In genomic region chr2:26054598-26055348, GRCh38 we compare ENCODE assay signal across 24 cellular contexts. TPM values are rescaled to one million over a fixed set of nuclear protein-coding genes. Genes with fewer than 3 reads are reported as not detected.
DNase-seq lines count a peak whose midpoint lies in the region; ATAC-seq and TF ChIP-seq lines count a peak whose summit lies in the region.
"Had no signal": no experiment of that assay in that cellular context is flagged by ENCODE, and none has a peak within 500 bp of the region (broad histone marks: within the 10 kb centered on the region; RNA-seq: fewer than 3 reads in every experiment).

No MANE protein-coding gene starts in this region.

- H3K4me1 Mint-ChIP-seq in natural killer cell (peaks cover 62 to 68% of the 10 kb centered on the region in 2 donors), T-helper 17 cell (peaks cover 46% of the 10 kb centered on the region)
- H3K4me1 Mint-ChIP-seq in natural killer cell treated with Interleukin-12 subunit alpha and Interleukin-12 subunit beta and Interleukin-15 and Interleukin-18, amount 100 ng/mL, for 72 hours (ENCODE audit: low read depth in 2 of 2) = peaks cover 43 to 51% of the 10 kb centered on the region in 2 donors
- H3K4me1 Mint-ChIP-seq in stimulated activated naive B cell treated with anti-CD40 and anti-IgM and Interleukin-4, amounts not matched to agents 10 μg/mL and 1 μg/mL and 100 μg/mL, for 72 hours = peaks cover 19 to 72% of the 10 kb centered on the region in 2 donors

- 71 to 75% methylated on average over 3 to 4 of the region's 4 CpGs for WGBS in transverse colon (ENCODE audit: low coverage in 1 of 2), 2 donors

- H3K27me3 Mint-ChIP-seq in natural killer cell (ENCODE audit: low read depth in 2 of 2) = no peaks in the 10 kb centered on the region
- no peaks in the 10 kb centered on the region for H3K27me3 Mint-ChIP-seq in natural killer cell treated with Interleukin-12 subunit alpha and Interleukin-12 subunit beta and Interleukin-15 and Interleukin-18, amount 100 ng/mL, for 72 hours
- H3K27me3 Mint-ChIP-seq in T-helper 17 cell = no peaks in the 10 kb centered on the region
- H3K27me3 Mint-ChIP-seq in stimulated activated naive B cell treated with anti-CD40 and anti-IgM and Interleukin-4, amounts not matched to agents 10 μg/mL and 1 μg/mL and 100 μg/mL, for 72 hours = no peaks in the 10 kb centered on the region
- H3K27me3 Mint-ChIP-seq: activated naive CD8-positive, alpha-beta T cell treated with anti-CD3 and anti-CD28 coated beads for 36 hours; stimulated activated memory B cell treated with anti-CD40 and anti-IgM and Interleukin-4, amounts not matched to agents 10 μg/mL and 1 μg/mL and 100 μg/mL, for 72 hours had no signal

- TF ChIP-seq POLR2A in GM18505 (IDR thresholded peaks at IDR 0.05; ENCODE audit: borderline replicate concordance, extremely low read depth, insufficient read depth, insufficient read length) = no peak
- TF ChIP-seq POLR2A in transverse colon (IDR thresholded peaks at IDR 0.05) = no peak

- no peaks in the 10 kb centered on the region for H3K36me3 ChIP-seq in transverse colon
- H3K36me3 ChIP-seq: vagina had no signal

- H3K27ac Mint-ChIP-seq in natural killer cell = no peak overlapping the region
- H3K27ac Mint-ChIP-seq in natural killer cell treated with Interleukin-12 subunit alpha and Interleukin-12 subunit beta and Interleukin-15 and Interleukin-18, amount 100 ng/mL, for 72 hours = no peak overlapping the region
- H3K27ac Mint-ChIP-seq in T-helper 17 cell = no peak overlapping the region
- no peak overlapping the region for H3K27ac Mint-ChIP-seq in stimulated activated naive B cell treated with anti-CD40 and anti-IgM and Interleukin-4, amounts not matched to agents 10 μg/mL and 1 μg/mL and 100 μg/mL, for 72 hours
- H3K27ac Mint-ChIP-seq: activated naive CD8-positive, alpha-beta T cell treated with anti-CD3 and anti-CD28 coated beads for 36 hours; stimulated activated memory B cell treated with anti-CD40 and anti-IgM and Interleukin-4, amounts not matched to agents 10 μg/mL and 1 μg/mL and 100 μg/mL, for 72 hours had no signal

- no peak overlapping the region for H3K4me3 ChIP-seq in transverse colon
- H3K4me3 ChIP-seq: BLaER1, left lung, vagina had no signal

- no peak for DNase-seq in natural killer cell
- no peak for DNase-seq in natural killer cell treated with Interleukin-12 subunit alpha and Interleukin-12 subunit beta and Interleukin-15 and Interleukin-18, amount 100 ng/mL, for 72 hours (ENCODE audit: low spot score)
- DNase-seq in T-helper 17 cell = no peak
- peak; percentile 22 for DNase-seq in fibroblast of peridontal ligament (ENCODE audit: extremely low read depth)
- DNase-seq in stimulated activated naive B cell treated with anti-CD40 and anti-IgM and Interleukin-4, amounts not matched to agents 10 μg/mL and 1 μg/mL and 100 μg/mL, for 72 hours = no peak
- no peak for DNase-seq in transverse colon
- DNase-seq in kidney glomerular epithelial cell (lab: John Stamatoyannopoulos, UW) = no peak
- DNase-seq: activated CD4-positive, alpha-beta T cell treated with anti-CD3 and anti-CD28 coated beads, Interleukin-2, amount 50 U/mL, for 48 hours; activated effector memory CD4-positive, alpha-beta T cell treated with Interleukin-2 at 50 U/mL for 16 hours; activated naive CD8-positive, alpha-beta T cell treated with anti-CD3 and anti-CD28 coated beads for 36 hours; activated T-cell treated with anti-CD3 and anti-CD28 coated beads for 4 hours; foreskin keratinocyte; HCEC 1CT; left lung; NCI-H187; NCI-H526 treated with DMSO at 0.1 percent for 48 hours; retina; stimulated activated CD4-positive, alpha-beta T cell treated with anti-CD3 and anti-CD28 coated beads, Interleukin-2, amount 100 ng/mL, for 48 hours had no signal

- in situ Hi-C loops in transverse colon (cut with MboI; ENCODE audit: low pct_ligation_motif_present in 1 of 4, low pct_unique_long_range_greater_than_20kb in 1 of 4, low sequenced_read_pairs in 3 of 4) = no loop called here

- ATAC-seq in natural killer cell (peak; percentile 60 to 68 (median 61)), T-helper 17 cell (peak; percentile 45), GM18505 (IDR thresholded peaks at IDR 0.05; ENCODE audit: unreplicated experiment) (no peak)
- ATAC-seq in natural killer cell treated with Interleukin-12 subunit alpha and Interleukin-12 subunit beta and Interleukin-15 and Interleukin-18, amount 100 ng/mL, for 72 hours = no peak
- ATAC-seq in stimulated activated naive B cell treated with anti-CD40 and anti-IgM and Interleukin-4, amounts not matched to agents 10 μg/mL and 1 μg/mL and 100 μg/mL, for 72 hours (replicated peaks) = peak; percentile 46 to 47
- ATAC-seq: foreskin keratinocyte; left lung; stimulated activated memory B cell treated with anti-CD40 and anti-IgM and Interleukin-4, amounts not matched to agents 10 μg/mL and 1 μg/mL and 100 μg/mL, for 72 hours; WTC11 had no signal

- no peak overlapping the region for H3K4me3 Mint-ChIP-seq in natural killer cell
- no peak overlapping the region for H3K4me3 Mint-ChIP-seq in natural killer cell treated with Interleukin-12 subunit alpha and Interleukin-12 subunit beta and Interleukin-15 and Interleukin-18, amount 100 ng/mL, for 72 hours
- no peak overlapping the region for H3K4me3 Mint-ChIP-seq in T-helper 17 cell
- no peak overlapping the region for H3K4me3 Mint-ChIP-seq in stimulated activated naive B cell treated with anti-CD40 and anti-IgM and Interleukin-4, amounts not matched to agents 10 μg/mL and 1 μg/mL and 100 μg/mL, for 72 hours
- H3K4me3 Mint-ChIP-seq: activated naive CD8-positive, alpha-beta T cell treated with anti-CD3 and anti-CD28 coated beads for 36 hours; stimulated activated memory B cell treated with anti-CD40 and anti-IgM and Interleukin-4, amounts not matched to agents 10 μg/mL and 1 μg/mL and 100 μg/mL, for 72 hours; WTC11 had no signal

- H3K9me3 Mint-ChIP-seq in natural killer cell = no peaks in the 10 kb centered on the region
- no peaks in the 10 kb centered on the region for H3K9me3 Mint-ChIP-seq in natural killer cell treated with Interleukin-12 subunit alpha and Interleukin-12 subunit beta and Interleukin-15 and Interleukin-18, amount 100 ng/mL, for 72 hours
- H3K9me3 Mint-ChIP-seq in stimulated activated naive B cell treated with anti-CD40 and anti-IgM and Interleukin-4, amounts not matched to agents 10 μg/mL and 1 μg/mL and 100 μg/mL, for 72 hours = no peaks in the 10 kb centered on the region
- H3K9me3 Mint-ChIP-seq: activated naive CD8-positive, alpha-beta T cell treated with anti-CD3 and anti-CD28 coated beads for 36 hours; stimulated activated memory B cell treated with anti-CD40 and anti-IgM and Interleukin-4, amounts not matched to agents 10 μg/mL and 1 μg/mL and 100 μg/mL, for 72 hours; WTC11 had no signal

- H3K9me3 ChIP-seq in T-helper 17 cell (ENCODE audit: control insufficient read depth, low read length, poor library complexity, severe bottlenecking) (no peaks in the 10 kb centered on the region), transverse colon (no peaks in the 10 kb centered on the region)
- H3K9me3 ChIP-seq: BLaER1, left lung, vagina had no signal

- no peak for TF ChIP-seq EP300 in transverse colon (IDR thresholded peaks at IDR 0.05; ENCODE audit: low read depth)

- H3K27me3 ChIP-seq in transverse colon = no peaks in the 10 kb centered on the region
- H3K27me3 ChIP-seq: BLaER1, foreskin keratinocyte, left lung, vagina had no signal

- no peak overlapping the region for H3K27ac ChIP-seq in transverse colon
- H3K27ac ChIP-seq: BLaER1, foreskin keratinocyte, KMS-11, left lung, vagina had no signal

- no peaks in the 10 kb centered on the region for H3K36me3 Mint-ChIP-seq in natural killer cell
- H3K36me3 Mint-ChIP-seq in natural killer cell treated with Interleukin-12 subunit alpha and Interleukin-12 subunit beta and Interleukin-15 and Interleukin-18, amount 100 ng/mL, for 72 hours = no peaks in the 10 kb centered on the region
- H3K36me3 Mint-ChIP-seq in T-helper 17 cell (ENCODE audit: low read depth) = no peaks in the 10 kb centered on the region
- H3K36me3 Mint-ChIP-seq in stimulated activated naive B cell treated with anti-CD40 and anti-IgM and Interleukin-4, amounts not matched to agents 10 μg/mL and 1 μg/mL and 100 μg/mL, for 72 hours = peaks cover 26 to 46% of the 10 kb centered on the region in 2 donors

- H3K4me1 ChIP-seq in transverse colon = peaks cover 0 to 52% (median 11%) of the 10 kb centered on the region in 4 donors
- H3K4me1 ChIP-seq: foreskin keratinocyte had no signal

- no peak for TF ChIP-seq CTCF in natural killer cell (IDR thresholded peaks at IDR 0.05)
- TF ChIP-seq CTCF in transverse colon (IDR thresholded peaks at IDR 0.05) = no peak

- intact Hi-C loops in natural killer cell (cut with micrococcal nuclease) = no loop called here
- intact Hi-C loops in transverse colon (cut with DNase I; ENCODE audit: low total_unique reads) = no loop called here

RNA-seq across cellular contexts. Expression of gene RAB10, which starts 20.9 kb away (rescaled TPM):
- 10 to 100 TPM; 35.8 to 44.2 (median 39.5) TPM for total RNA-seq in natural killer cell
- total RNA-seq in natural killer cell treated with Interleukin-12 subunit alpha and Interleukin-12 subunit beta and Interleukin-15 and Interleukin-18, amount 100 ng/mL, for 72 hours = 100 to 1,000 TPM in 1 of 2 donors, 10 to 100 TPM in 1; 92.2 to 126 TPM
- total RNA-seq in T-helper 17 cell = 10 to 100 TPM; 41.2 to 42.9 TPM
- total RNA-seq in transverse colon = 100 to 1,000 TPM in 3 of 4 donors, 10 to 100 TPM in 1; 99.5 to 150 (median 144) TPM

Comparison
In these comparisons a context has a peak if more than half of its experiments do, and no peak if none do; other contexts are left out.
1. ATAC-seq: peak in natural killer cell (3 of 3), T-helper 17 cell (single experiment) and stimulated activated naive B cell treated with anti-CD40 and anti-IgM and Interleukin-4, amounts not matched to agents 10 μg/mL and 1 μg/mL and 100 μg/mL, for 72 hours (2 of 2); none in natural killer cell treated with Interleukin-12 subunit alpha and Interleukin-12 subunit beta and Interleukin-15 and Interleukin-18, amount 100 ng/mL, for 72 hours (0 of 2) and GM18505 (single experiment).